In genomic region chr2:51322612-51323011, GRCh38 we compare ENCODE assay signal across 22 cellular contexts.
"Had no signal": no experiment of that assay in that cellular context is flagged by ENCODE, and none has a peak within 500 bp of the region (broad histone marks: within the 10 kb centered on the region; RNA-seq: fewer than 3 reads in every experiment).

No MANE protein-coding gene starts in this region.

- H3K4me3 ChIP-seq: colonic mucosa, esophagus muscularis mucosa, gastroesophageal sphincter, heart left ventricle, hepatocyte, left ventricle myocardium inferior, lower lobe of right lung, mucosa of descending colon had no signal

- DNase-seq: colonic mucosa; cortex of kidney; effector CD8-positive, alpha-beta T cell; effector memory CD8-positive, alpha-beta T cell; foreskin keratinocyte; hypothalamus; immature natural killer cell; islet precursor cell; kidney; kidney glomerular epithelial cell; left colon; left ventricle myocardium inferior; lower lobe of right lung; mesenchymal stem cell; mucosa of descending colon; naive B cell had no signal

- H3K27ac ChIP-seq: colonic mucosa, esophagus muscularis mucosa, foreskin keratinocyte, gastroesophageal sphincter, heart left ventricle, hepatocyte, left ventricle myocardium inferior, lower lobe of right lung had no signal

- FAIRE-seq: endothelial cell of umbilical vein, kidney had no signal

- H3K79me2 ChIP-seq: hepatocyte had no signal

- H2AFZ ChIP-seq: hepatocyte had no signal

- H3K4me2 ChIP-seq: hepatocyte had no signal

- ATAC-seq: effector memory CD8-positive, alpha-beta T cell; foreskin keratinocyte; gastroesophageal sphincter; left colon; left lobe of liver; lower lobe of right lung; mucosa of descending colon had no signal

- H3K27me3 ChIP-seq: colonic mucosa, esophagus muscularis mucosa, foreskin keratinocyte, gastroesophageal sphincter, heart left ventricle, hepatocyte had no signal

- H3K9me3 ChIP-seq: colonic mucosa, lower lobe of right lung, mucosa of descending colon had no signal

- H3K4me1 ChIP-seq: colonic mucosa, esophagus muscularis mucosa, foreskin keratinocyte, gastroesophageal sphincter, lower lobe of right lung had no signal

- H3K36me3 ChIP-seq: colonic mucosa, esophagus muscularis mucosa, gastroesophageal sphincter, heart left ventricle, left ventricle myocardium inferior, lower lobe of right lung had no signal
